ENCODE assay signal across 28 cellular contexts in genomic region chr1:37175666-37176215, GRCh38.
"Had no signal": no experiment of that assay in that cellular context is flagged by ENCODE, and none has a peak within 500 bp of the region (broad histone marks: within the 10 kb centered on the region; RNA-seq: fewer than 3 reads in every experiment).

No MANE protein-coding gene starts in this region.

- H3K4me2 ChIP-seq: SK-N-SH had no signal

- H3K9ac ChIP-seq: SK-N-SH had no signal

- H3K27me3 ChIP-seq: ascending aorta, Peyer's patch, SJSA1 had no signal

- H3K9me3 ChIP-seq: ascending aorta, Peyer's patch, SJSA1, SK-N-SH had no signal

- H3K27ac ChIP-seq: ascending aorta, cardiac muscle cell, Peyer's patch, SJSA1 had no signal

- H3K4me3 ChIP-seq: ascending aorta, cardiac muscle cell, Peyer's patch, SJSA1 had no signal

- H3K36me3 ChIP-seq: ascending aorta, cardiac muscle cell, Peyer's patch, SJSA1 had no signal

- H3K4me1 ChIP-seq: ascending aorta, Peyer's patch, SJSA1 had no signal

- FAIRE-seq: TTC549 had no signal

- ATAC-seq: activated CD4-positive, alpha-beta T cell treated with anti-CD3 and anti-CD28 coated beads for 36 hours; activated CD4-positive, CD25-positive, alpha-beta regulatory T cell treated with anti-CD3 and anti-CD28 coated beads, Interleukin-2, amount 50 U/mL, for 24 hours; activated CD8-positive, alpha-beta T cell treated with anti-CD3 and anti-CD28 coated beads, Interleukin-2, amount 10 ng/mL, durations not matched to agents 7 days and 5 days; PC-3 had no signal

- DNase-seq: activated CD4-positive, alpha-beta T cell treated with anti-CD3 and anti-CD28 coated beads for 36 hours; activated CD4-positive, alpha-beta T cell treated with anti-CD3 and anti-CD28 coated beads, Interleukin-2, amount 10 ng/mL, durations not matched to agents 7 days and 5 days; activated CD4-positive, alpha-beta T cell treated with anti-CD3 and anti-CD28 coated beads, Interleukin-2, amount 50 U/mL, for 48 hours; activated CD8-positive, alpha-beta T cell treated with anti-CD3 and anti-CD28 coated beads, Interleukin-2, amount 10 ng/mL, durations not matched to agents 7 days and 5 days; activated gamma-delta T cell; activated naive CD4-positive, alpha-beta T cell treated with Interleukin-2 at 50 U/mL for 16 hours; activated naive CD8-positive, alpha-beta T cell treated with anti-CD3 and anti-CD28 coated beads, Interleukin-2, amount 10 ng/mL, durations not matched to agents 7 days and 5 days; activated T-cell treated with anti-CD3 and anti-CD28 coated beads, Interleukin-2, amount 50 U/mL, for 24 hours; amygdala; Karpas-422; NCI-H1105; NCI-H1417 treated with DMSO at 0.1 percent for 48 hours; NCI-H1694 treated with DMSO at 0.1 percent for 48 hours; NCI-H2029; NCI-H345; NCI-H526; NCI-H748 treated with DMSO at 0.1 percent for 48 hours; NK-92 treated with Interleukin-12 subunit alpha and Interleukin-12 subunit beta, amount 100 ng/mL, for 24 hours; PC-3; Peyer's patch; RPMI8226; SHP77 treated with DMSO at 0.1 percent for 48 hours; SK-N-SH had no signal
